ENCODE assay signal across 21 cellular contexts in genomic region chr16:84434800-84435199, GRCh38.
"Had no signal": no experiment of that assay in that cellular context is flagged by ENCODE, and none has a peak within 500 bp of the region (broad histone marks: within the 10 kb centered on the region; RNA-seq: fewer than 3 reads in every experiment).

No MANE protein-coding gene starts in this region.

- H3K27me3 ChIP-seq: ovary, right lobe of liver, upper lobe of left lung had no signal

- H3K9me3 ChIP-seq: gastrocnemius medialis, ovary, right lobe of liver, upper lobe of left lung had no signal

- H3K27ac ChIP-seq: coronary artery, gastrocnemius medialis, ovary, right lobe of liver, upper lobe of left lung had no signal

- H3K36me3 ChIP-seq: gastrocnemius medialis, ovary, right lobe of liver, upper lobe of left lung had no signal

- H3K4me1 Mint-ChIP-seq: activated B cell treated with CpG ODN at 0.5 μM for 24 hours; activated naive CD8-positive, alpha-beta T cell treated with anti-CD3 and anti-CD28 coated beads, Interleukin-2, amount 50 U/mL, for 24 hours; naive thymus-derived CD4-positive, alpha-beta T cell; stimulated activated naive CD8-positive, alpha-beta T cell treated with anti-CD3 and anti-CD28 coated beads, Interleukin-15, amount 100 ng/mL, for 72 hours had no signal

- DNase-seq: activated B cell treated with CpG ODN at 0.5 μM for 24 hours; activated CD4-positive, alpha-beta T cell treated with anti-CD3 and anti-CD28 coated beads for 48 hours; activated CD8-positive, alpha-beta T cell treated with anti-CD3 and anti-CD28 coated beads for 36 hours; activated naive CD4-positive, alpha-beta T cell treated with anti-CD3 and anti-CD28 coated beads for 36 hours; activated naive CD8-positive, alpha-beta T cell treated with anti-CD3 and anti-CD28 coated beads, Interleukin-2, amount 50 U/mL, for 24 hours; activated T-cell treated with anti-CD3 and anti-CD28 coated beads, Interleukin-2, amount 50 U/mL, for 24 hours; anterior cingulate cortex; caudate nucleus; effector CD4-positive, alpha-beta T cell; gastrocnemius medialis; head of caudate nucleus; left ventricle myocardium superior; naive thymus-derived CD4-positive, alpha-beta T cell; ovary; right lobe of liver; stimulated activated CD4-positive, alpha-beta T cell treated with anti-CD3 and anti-CD28 coated beads, Interleukin-4, amount 100 ng/mL, for 1 hour; stimulated activated naive CD8-positive, alpha-beta T cell treated with anti-CD3 and anti-CD28 coated beads, Interleukin-15, amount 100 ng/mL, for 72 hours; upper lobe of left lung had no signal

- H3K36me3 Mint-ChIP-seq: brain; naive thymus-derived CD4-positive, alpha-beta T cell had no signal

- H3K27me3 Mint-ChIP-seq: activated naive CD8-positive, alpha-beta T cell treated with anti-CD3 and anti-CD28 coated beads, Interleukin-2, amount 50 U/mL, for 24 hours had no signal

- H3K4me1 ChIP-seq: gastrocnemius medialis, right lobe of liver, upper lobe of left lung had no signal

- H3K27ac Mint-ChIP-seq: activated B cell treated with CpG ODN at 0.5 μM for 24 hours; activated CD8-positive, alpha-beta T cell treated with anti-CD3 and anti-CD28 coated beads for 36 hours; activated naive CD4-positive, alpha-beta T cell treated with anti-CD3 and anti-CD28 coated beads for 36 hours; activated naive CD8-positive, alpha-beta T cell treated with anti-CD3 and anti-CD28 coated beads, Interleukin-2, amount 50 U/mL, for 24 hours; activated T-cell treated with anti-CD3 and anti-CD28 coated beads, Interleukin-2, amount 50 U/mL, for 24 hours; brain; naive thymus-derived CD4-positive, alpha-beta T cell; stimulated activated naive CD8-positive, alpha-beta T cell treated with anti-CD3 and anti-CD28 coated beads, Interleukin-15, amount 100 ng/mL, for 72 hours had no signal

- H3K4me2 ChIP-seq: smooth muscle cell had no signal

- H3K9me3 Mint-ChIP-seq: activated B cell treated with CpG ODN at 0.5 μM for 24 hours; activated CD8-positive, alpha-beta T cell treated with anti-CD3 and anti-CD28 coated beads for 36 hours; activated naive CD4-positive, alpha-beta T cell treated with anti-CD3 and anti-CD28 coated beads for 36 hours; activated naive CD8-positive, alpha-beta T cell treated with anti-CD3 and anti-CD28 coated beads, Interleukin-2, amount 50 U/mL, for 24 hours; activated T-cell treated with anti-CD3 and anti-CD28 coated beads, Interleukin-2, amount 50 U/mL, for 24 hours; brain; naive thymus-derived CD4-positive, alpha-beta T cell; stimulated activated naive CD8-positive, alpha-beta T cell treated with anti-CD3 and anti-CD28 coated beads, Interleukin-15, amount 100 ng/mL, for 72 hours had no signal

- H3K4me3 ChIP-seq: coronary artery, gastrocnemius medialis, ovary, right lobe of liver, smooth muscle cell, upper lobe of left lung had no signal

- H3K4me3 Mint-ChIP-seq: activated B cell treated with CpG ODN at 0.5 μM for 24 hours; activated CD8-positive, alpha-beta T cell treated with anti-CD3 and anti-CD28 coated beads for 36 hours; activated naive CD4-positive, alpha-beta T cell treated with anti-CD3 and anti-CD28 coated beads for 36 hours; activated naive CD8-positive, alpha-beta T cell treated with anti-CD3 and anti-CD28 coated beads, Interleukin-2, amount 50 U/mL, for 24 hours; activated T-cell treated with anti-CD3 and anti-CD28 coated beads, Interleukin-2, amount 50 U/mL, for 24 hours; brain; naive thymus-derived CD4-positive, alpha-beta T cell; stimulated activated naive CD8-positive, alpha-beta T cell treated with anti-CD3 and anti-CD28 coated beads, Interleukin-15, amount 100 ng/mL, for 72 hours had no signal
